Comparison of ENCODE assay signal across 8 cellular contexts in genomic region chr16:69563605-69564580, GRCh38.
A peak's percentile ranks its signal among the peaks of the same experiment; 100 is the strongest.
DNase-seq lines count a peak whose midpoint lies in the region; ATAC-seq and TF ChIP-seq lines count a peak whose summit lies in the region.

No MANE protein-coding gene starts in this region.

- peak overlapping the region; percentile 21 for H3K27ac ChIP-seq in iPS-18a (ENCODE audit: low read length)

- no peaks in the 10 kb centered on the region for H3K27me3 ChIP-seq in iPS-18a (ENCODE audit: control insufficient read depth, insufficient read depth, low read length)

- ATAC-seq in GM18505 (IDR thresholded peaks at IDR 0.05; ENCODE audit: unreplicated experiment) = peak; percentile 38
- peak; percentile 46 for ATAC-seq in HG02938 (IDR thresholded peaks at IDR 0.05; ENCODE audit: unreplicated experiment)

- DNase-seq in OCI-M1 (lab: John Stamatoyannopoulos, UW) = peak; percentile 90
- peak; percentile 69 to 75 for DNase-seq in activated T-cell treated with anti-CD3 and anti-CD28 coated beads, Interleukin-2, amount 50 U/mL, for 48 hours
- peak; percentile 35 to 62 for DNase-seq in stimulated activated CD4-positive, alpha-beta T cell treated with anti-CD3 and anti-CD28 coated beads, Interleukin-4, amount 100 ng/mL, for 48 hours (ENCODE audit: low read depth in 2 of 2)
- DNase-seq in NCI-H446 (lab: John Stamatoyannopoulos, UW) = no peak
- no peak for DNase-seq in COR-L47 (lab: John Stamatoyannopoulos, UW)

- H3K9me3 ChIP-seq in iPS-18a (ENCODE audit: control insufficient read depth, low read depth, low read length) = no peaks in the 10 kb centered on the region

- peak overlapping the region; percentile 31 for H3K4me3 ChIP-seq in iPS-18a (ENCODE audit: low read length)

- no peak overlapping the region for H3K9ac ChIP-seq in iPS-18a (ENCODE audit: low read length)

- peaks cover 27% of the 10 kb centered on the region for H3K4me1 ChIP-seq in iPS-18a (ENCODE audit: control insufficient read depth, low read depth, low read length)

- peaks cover 5% of the 10 kb centered on the region for H3K36me3 ChIP-seq in iPS-18a (ENCODE audit: control insufficient read depth, low read depth, low read length)

- TF ChIP-seq POLR2A in GM18505 (IDR thresholded peaks at IDR 0.05; ENCODE audit: borderline replicate concordance, extremely low read depth, insufficient read depth, insufficient read length) = no peak

Comparison
In these comparisons a context has a peak if more than half of its experiments do, and no peak if none do; other contexts are left out.
1. DNase-seq: peak in OCI-M1 (single experiment), activated T-cell treated with anti-CD3 and anti-CD28 coated beads, Interleukin-2, amount 50 U/mL, for 48 hours (2 of 2) and stimulated activated CD4-positive, alpha-beta T cell treated with anti-CD3 and anti-CD28 coated beads, Interleukin-4, amount 100 ng/mL, for 48 hours (2 of 2); none in NCI-H446 (0 of 2) and COR-L47 (single experiment).